Comparison of ENCODE assay signal across 1 cellular context in genomic region chr14:34059925-34060746, GRCh38.
TF ChIP-seq lines count a peak whose summit lies in the region.

No MANE protein-coding gene starts in this region.

TF ChIP-seq in HepG2, 621 proteins besides CTCF, POLR2A, EP300 and RAD21 (continued from another document and continues in another):
- TF ChIP-seq, protein P1, sequence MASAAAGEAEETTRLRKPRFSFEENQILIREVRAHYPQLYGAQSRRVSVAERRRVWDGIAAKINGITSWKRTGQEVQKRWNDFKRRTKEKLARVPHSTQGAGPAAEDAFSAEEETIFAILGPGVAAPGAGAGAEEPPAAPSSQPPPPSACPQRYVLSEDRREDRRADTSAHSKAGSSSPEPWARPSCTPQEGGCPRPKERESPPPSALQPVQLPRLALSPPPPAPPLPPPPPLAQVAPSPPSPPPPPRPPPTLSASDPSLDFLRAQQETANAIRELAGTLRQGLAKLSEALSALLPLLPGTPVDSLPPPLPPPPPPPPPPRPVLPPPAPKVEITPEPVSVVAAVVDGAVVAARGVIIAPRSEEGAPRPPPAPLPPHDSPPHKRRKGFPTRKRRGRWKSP (CRISPR knock-in tag; IDR thresholded peaks at IDR 0.05), result peak; percentile 100
- TF ChIP-seq HDAC6 (IDR thresholded peaks at IDR 0.05; ENCODE audit: low read depth, low read length), result no peak
- TF ChIP-seq HMG20A (CRISPR knock-in tag; IDR thresholded peaks at IDR 0.05; ENCODE audit: borderline replicate concordance), result no peak
- no peak for TF ChIP-seq IRX3 (CRISPR knock-in tag; IDR thresholded peaks at IDR 0.05; ENCODE audit: borderline replicate concordance, low read depth)
- TF ChIP-seq AGO2 (optimal IDR thresholded peaks at IDR 0.05; ENCODE audit: low read depth, low read length), result no peak
- TF ChIP-seq, protein P2, sequence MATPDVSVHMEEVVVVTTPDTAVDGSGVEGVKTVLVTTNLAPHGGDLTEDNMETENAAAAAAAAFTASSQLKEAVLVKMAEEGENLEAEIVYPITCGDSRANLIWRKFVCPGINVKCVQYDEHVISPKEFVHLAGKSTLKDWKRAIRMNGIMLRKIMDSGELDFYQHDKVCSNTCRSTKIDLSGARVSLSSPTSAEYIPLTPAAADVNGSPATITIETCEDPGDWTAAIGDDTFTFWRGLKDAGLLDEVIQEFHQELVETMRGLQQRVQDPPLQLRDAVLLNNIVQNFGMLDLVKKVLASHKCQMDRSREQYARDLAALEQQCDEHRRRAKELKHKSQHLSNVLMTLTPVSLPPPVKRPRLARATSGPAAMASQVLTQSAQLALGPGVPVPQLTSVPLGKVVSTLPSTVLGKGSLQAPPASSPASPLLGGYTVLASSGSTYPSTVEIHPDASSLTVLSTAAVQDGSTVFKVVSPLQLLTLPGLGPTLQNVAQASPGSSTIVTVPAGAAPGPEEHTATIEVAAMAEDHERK (CRISPR knock-in tag; IDR thresholded peaks at IDR 0.05; ENCODE audit: low read depth), result no peak
- TF ChIP-seq, protein P3, sequence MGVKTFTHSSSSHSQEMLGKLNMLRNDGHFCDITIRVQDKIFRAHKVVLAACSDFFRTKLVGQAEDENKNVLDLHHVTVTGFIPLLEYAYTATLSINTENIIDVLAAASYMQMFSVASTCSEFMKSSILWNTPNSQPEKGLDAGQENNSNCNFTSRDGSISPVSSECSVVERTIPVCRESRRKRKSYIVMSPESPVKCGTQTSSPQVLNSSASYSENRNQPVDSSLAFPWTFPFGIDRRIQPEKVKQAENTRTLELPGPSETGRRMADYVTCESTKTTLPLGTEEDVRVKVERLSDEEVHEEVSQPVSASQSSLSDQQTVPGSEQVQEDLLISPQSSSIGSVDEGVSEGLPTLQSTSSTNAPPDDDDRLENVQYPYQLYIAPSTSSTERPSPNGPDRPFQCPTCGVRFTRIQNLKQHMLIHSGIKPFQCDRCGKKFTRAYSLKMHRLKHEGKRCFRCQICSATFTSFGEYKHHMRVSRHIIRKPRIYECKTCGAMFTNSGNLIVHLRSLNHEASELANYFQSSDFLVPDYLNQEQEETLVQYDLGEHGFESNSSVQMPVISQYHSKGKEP (CRISPR knock-in tag; IDR thresholded peaks at IDR 0.05), result no peak
- TF ChIP-seq SCMH1 (CRISPR knock-in tag; IDR thresholded peaks at IDR 0.05; ENCODE audit: borderline replicate concordance), result no peak
- TF ChIP-seq TSC22D2 (CRISPR knock-in tag; IDR thresholded peaks at IDR 0.05; ENCODE audit: borderline replicate concordance), result no peak
- no peak for TF ChIP-seq RELA (CRISPR knock-in tag; IDR thresholded peaks at IDR 0.05)
- no peak for TF ChIP-seq THAP8 (CRISPR knock-in tag; IDR thresholded peaks at IDR 0.05; ENCODE audit: borderline replicate concordance)
- TF ChIP-seq JUN (CRISPR knock-in tag; IDR thresholded peaks at IDR 0.05), result no peak; the same call in 1 of the 2 replicates
- peak; percentile 84; the same call in 1 of the 2 replicates for TF ChIP-seq ZNF446 (CRISPR knock-in tag; IDR thresholded peaks at IDR 0.05)
- TF ChIP-seq SALL2 (CRISPR knock-in tag; IDR thresholded peaks at IDR 0.05), result no peak
- TF ChIP-seq MAFF (IDR thresholded peaks at IDR 0.05; ENCODE audit: low read depth, low read length), result peak; percentile 44; the same call in 1 of the 2 replicates
- TF ChIP-seq, protein P4, sequence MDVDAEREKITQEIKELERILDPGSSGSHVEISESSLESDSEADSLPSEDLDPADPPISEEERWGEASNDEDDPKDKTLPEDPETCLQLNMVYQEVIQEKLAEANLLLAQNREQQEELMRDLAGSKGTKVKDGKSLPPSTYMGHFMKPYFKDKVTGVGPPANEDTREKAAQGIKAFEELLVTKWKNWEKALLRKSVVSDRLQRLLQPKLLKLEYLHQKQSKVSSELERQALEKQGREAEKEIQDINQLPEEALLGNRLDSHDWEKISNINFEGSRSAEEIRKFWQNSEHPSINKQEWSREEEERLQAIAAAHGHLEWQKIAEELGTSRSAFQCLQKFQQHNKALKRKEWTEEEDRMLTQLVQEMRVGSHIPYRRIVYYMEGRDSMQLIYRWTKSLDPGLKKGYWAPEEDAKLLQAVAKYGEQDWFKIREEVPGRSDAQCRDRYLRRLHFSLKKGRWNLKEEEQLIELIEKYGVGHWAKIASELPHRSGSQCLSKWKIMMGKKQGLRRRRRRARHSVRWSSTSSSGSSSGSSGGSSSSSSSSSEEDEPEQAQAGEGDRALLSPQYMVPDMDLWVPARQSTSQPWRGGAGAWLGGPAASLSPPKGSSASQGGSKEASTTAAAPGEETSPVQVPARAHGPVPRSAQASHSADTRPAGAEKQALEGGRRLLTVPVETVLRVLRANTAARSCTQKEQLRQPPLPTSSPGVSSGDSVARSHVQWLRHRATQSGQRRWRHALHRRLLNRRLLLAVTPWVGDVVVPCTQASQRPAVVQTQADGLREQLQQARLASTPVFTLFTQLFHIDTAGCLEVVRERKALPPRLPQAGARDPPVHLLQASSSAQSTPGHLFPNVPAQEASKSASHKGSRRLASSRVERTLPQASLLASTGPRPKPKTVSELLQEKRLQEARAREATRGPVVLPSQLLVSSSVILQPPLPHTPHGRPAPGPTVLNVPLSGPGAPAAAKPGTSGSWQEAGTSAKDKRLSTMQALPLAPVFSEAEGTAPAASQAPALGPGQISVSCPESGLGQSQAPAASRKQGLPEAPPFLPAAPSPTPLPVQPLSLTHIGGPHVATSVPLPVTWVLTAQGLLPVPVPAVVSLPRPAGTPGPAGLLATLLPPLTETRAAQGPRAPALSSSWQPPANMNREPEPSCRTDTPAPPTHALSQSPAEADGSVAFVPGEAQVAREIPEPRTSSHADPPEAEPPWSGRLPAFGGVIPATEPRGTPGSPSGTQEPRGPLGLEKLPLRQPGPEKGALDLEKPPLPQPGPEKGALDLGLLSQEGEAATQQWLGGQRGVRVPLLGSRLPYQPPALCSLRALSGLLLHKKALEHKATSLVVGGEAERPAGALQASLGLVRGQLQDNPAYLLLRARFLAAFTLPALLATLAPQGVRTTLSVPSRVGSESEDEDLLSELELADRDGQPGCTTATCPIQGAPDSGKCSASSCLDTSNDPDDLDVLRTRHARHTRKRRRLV (CRISPR knock-in tag; IDR thresholded peaks at IDR 0.05), result no peak
- no peak for TF ChIP-seq CC2D1A (CRISPR knock-in tag; IDR thresholded peaks at IDR 0.05)
- 0 out of 2 replicates have a peak, but pooled peaks have one; percentile 28 for TF ChIP-seq AHR (CRISPR knock-in tag; IDR thresholded peaks at IDR 0.05)
- 0 out of 2 replicates have a peak, but pooled peaks have one; percentile 36 for TF ChIP-seq PCBP1 (IDR thresholded peaks at IDR 0.05; ENCODE audit: borderline replicate concordance, low read depth, low read length)
- peak; percentile 87 for TF ChIP-seq KDM2A (CRISPR knock-in tag; IDR thresholded peaks at IDR 0.05; ENCODE audit: borderline replicate concordance, low read depth)
- no peak for TF ChIP-seq PLSCR1 (CRISPR knock-in tag; IDR thresholded peaks at IDR 0.05; ENCODE audit: borderline replicate concordance)
- peak; percentile 74; the same call in 1 of the 2 replicates for TF ChIP-seq ESRRA (CRISPR knock-in tag; IDR thresholded peaks at IDR 0.05; ENCODE audit: low read depth)
- TF ChIP-seq FOSL2 (CRISPR knock-in tag; IDR thresholded peaks at IDR 0.05), result peak; percentile 82
- TF ChIP-seq SETDB1 (CRISPR knock-in tag; IDR thresholded peaks at IDR 0.05; ENCODE audit: borderline replicate concordance), result no peak
- TF ChIP-seq RNF219 (CRISPR knock-in tag; IDR thresholded peaks at IDR 0.05), result no peak
- TF ChIP-seq GLMP (CRISPR knock-in tag; IDR thresholded peaks at IDR 0.05; ENCODE audit: borderline replicate concordance), result no peak
- TF ChIP-seq THRA (CRISPR knock-in tag; IDR thresholded peaks at IDR 0.05; ENCODE audit: borderline replicate concordance), result no peak
- TF ChIP-seq ZZZ3 (CRISPR knock-in tag; IDR thresholded peaks at IDR 0.05; ENCODE audit: borderline replicate concordance), result no peak
- no peak for TF ChIP-seq CCDC6 (CRISPR knock-in tag; IDR thresholded peaks at IDR 0.05)
- no peak for TF ChIP-seq AKAP8 (CRISPR knock-in tag; IDR thresholded peaks at IDR 0.05)
- peak; percentile 96; the same call in 1 of the 2 replicates for TF ChIP-seq ZNF414 (CRISPR knock-in tag; IDR thresholded peaks at IDR 0.05)
- TF ChIP-seq RXRB (CRISPR knock-in tag; IDR thresholded peaks at IDR 0.05; ENCODE audit: borderline replicate concordance), result peak; percentile 55; the same call in 1 of the 2 replicates
- TF ChIP-seq ZNF274 (CRISPR knock-in tag; IDR thresholded peaks at IDR 0.05), result peak; percentile 51
- TF ChIP-seq FOXA3 (CRISPR knock-in tag; IDR thresholded peaks at IDR 0.05), result no peak
- 0 out of 2 replicates have a peak, but pooled peaks have one; percentile 17 for TF ChIP-seq BCL6 (CRISPR knock-in tag; IDR thresholded peaks at IDR 0.05)
- TF ChIP-seq BRCA1 (CRISPR knock-in tag; IDR thresholded peaks at IDR 0.05), result no peak; the same call in 1 of the 2 replicates
- TF ChIP-seq, protein P5, sequence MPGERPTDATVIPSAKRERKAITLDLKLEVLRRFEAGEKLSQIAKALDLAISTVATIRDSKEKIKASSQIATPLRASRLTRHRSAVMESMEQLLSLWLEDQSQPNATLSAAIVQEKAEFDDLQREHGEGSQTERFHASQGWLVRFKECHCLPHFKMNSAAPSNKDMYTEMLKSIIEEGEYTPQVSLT (CRISPR knock-in tag; IDR thresholded peaks at IDR 0.05; ENCODE audit: borderline replicate concordance, low read depth), result no peak
- TF ChIP-seq GATAD1 (CRISPR knock-in tag; IDR thresholded peaks at IDR 0.05), result peak; percentile 14; the same call in 1 of the 2 replicates
- TF ChIP-seq, protein P6, sequence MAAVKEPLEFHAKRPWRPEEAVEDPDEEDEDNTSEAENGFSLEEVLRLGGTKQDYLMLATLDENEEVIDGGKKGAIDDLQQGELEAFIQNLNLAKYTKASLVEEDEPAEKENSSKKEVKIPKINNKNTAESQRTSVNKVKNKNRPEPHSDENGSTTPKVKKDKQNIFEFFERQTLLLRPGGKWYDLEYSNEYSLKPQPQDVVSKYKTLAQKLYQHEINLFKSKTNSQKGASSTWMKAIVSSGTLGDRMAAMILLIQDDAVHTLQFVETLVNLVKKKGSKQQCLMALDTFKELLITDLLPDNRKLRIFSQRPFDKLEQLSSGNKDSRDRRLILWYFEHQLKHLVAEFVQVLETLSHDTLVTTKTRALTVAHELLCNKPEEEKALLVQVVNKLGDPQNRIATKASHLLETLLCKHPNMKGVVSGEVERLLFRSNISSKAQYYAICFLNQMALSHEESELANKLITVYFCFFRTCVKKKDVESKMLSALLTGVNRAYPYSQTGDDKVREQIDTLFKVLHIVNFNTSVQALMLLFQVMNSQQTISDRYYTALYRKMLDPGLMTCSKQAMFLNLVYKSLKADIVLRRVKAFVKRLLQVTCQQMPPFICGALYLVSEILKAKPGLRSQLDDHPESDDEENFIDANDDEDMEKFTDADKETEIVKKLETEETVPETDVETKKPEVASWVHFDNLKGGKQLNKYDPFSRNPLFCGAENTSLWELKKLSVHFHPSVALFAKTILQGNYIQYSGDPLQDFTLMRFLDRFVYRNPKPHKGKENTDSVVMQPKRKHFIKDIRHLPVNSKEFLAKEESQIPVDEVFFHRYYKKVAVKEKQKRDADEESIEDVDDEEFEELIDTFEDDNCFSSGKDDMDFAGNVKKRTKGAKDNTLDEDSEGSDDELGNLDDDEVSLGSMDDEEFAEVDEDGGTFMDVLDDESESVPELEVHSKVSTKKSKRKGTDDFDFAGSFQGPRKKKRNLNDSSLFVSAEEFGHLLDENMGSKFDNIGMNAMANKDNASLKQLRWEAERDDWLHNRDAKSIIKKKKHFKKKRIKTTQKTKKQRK (IDR thresholded peaks at IDR 0.05; ENCODE audit: low read length), result no peak
